9 cellular contexts compared by ENCODE assay signal in the genomic region with DNA sequence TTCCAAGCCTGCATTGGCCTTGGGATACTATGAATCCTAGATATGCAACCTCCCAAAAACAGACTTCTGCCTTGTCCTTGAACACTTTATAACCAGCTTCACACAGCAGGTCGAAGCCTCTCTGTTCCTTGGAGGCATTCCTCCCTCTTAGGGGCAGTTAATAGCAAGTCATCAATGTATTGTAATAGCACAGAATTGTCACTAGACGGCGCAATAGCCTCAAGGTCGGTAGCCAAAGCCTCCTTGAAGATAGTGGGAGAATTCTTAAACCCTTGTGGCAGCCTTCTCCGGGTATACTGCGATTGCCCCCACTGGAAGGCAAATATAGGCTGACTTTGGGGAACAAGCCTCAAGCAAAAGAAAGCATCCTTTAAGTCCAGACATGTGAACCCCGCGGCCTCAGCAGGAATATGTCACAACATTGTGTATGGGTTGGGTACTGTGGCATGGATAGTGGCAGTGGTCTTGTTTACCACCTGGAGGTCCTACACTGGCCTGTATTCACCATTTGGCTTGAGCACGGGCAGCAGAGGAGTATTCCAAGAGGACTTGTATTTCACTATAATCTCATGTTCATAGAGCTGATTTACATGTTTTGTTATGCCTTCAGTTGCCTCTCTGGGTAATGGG.
DNase-seq lines count a peak whose midpoint lies in the region; ATAC-seq and TF ChIP-seq lines count a peak whose summit lies in the region.
"Had no signal": no experiment of that assay in that cellular context is flagged by ENCODE, and none has a peak within 500 bp of the region (broad histone marks: within the 10 kb centered on the region; RNA-seq: fewer than 3 reads in every experiment).

No MANE protein-coding gene starts in this region.

- ATAC-seq in GM18867 (IDR thresholded peaks at IDR 0.05; ENCODE audit: unreplicated experiment) (no peak), GM18520 (IDR thresholded peaks at IDR 0.05; ENCODE audit: unreplicated experiment) (no peak)

- intact Hi-C loops in head of caudate nucleus (cut with DNase I): no loop called here

- TF ChIP-seq CTCF in LNCAP (IDR thresholded peaks at IDR 0.05): peak; percentile 81
- TF ChIP-seq CTCF in WERI-Rb-1 (IDR thresholded peaks at IDR 0.05; ENCODE audit: low read depth, low read length): peak; percentile 92

- no peaks in the 10 kb centered on the region for H3K27me3 ChIP-seq in WERI-Rb-1 (ENCODE audit: insufficient read depth, low read depth, severe bottlenecking)

- DNase-seq in NCI-H345 (lab: John Stamatoyannopoulos, UW) (peak; percentile 2), NCI-H345 treated with DMSO at 0.1 percent for 48 hours (lab: John Stamatoyannopoulos, UW; ENCODE audit: unreplicated experiment) (no peak), WERI-Rb-1 (peak; percentile 44), head of caudate nucleus (peak in 25 of 42 donors; percentile 2 to 76 (median 45)), putamen (ENCODE audit: low spot score) (peak; percentile 38)
- DNase-seq: activated naive CD8-positive, alpha-beta T cell treated with anti-CD3 and anti-CD28 coated beads, Interleukin-2, amount 10 ng/mL, durations not matched to agents 7 days and 5 days had no signal

- H3K9me3 ChIP-seq in WERI-Rb-1 (ENCODE audit: severe bottlenecking): peaks cover 2% of the 10 kb centered on the region

- no peaks in the 10 kb centered on the region for H3K36me3 ChIP-seq in WERI-Rb-1

- no peak overlapping the region for H3K27ac ChIP-seq in WERI-Rb-1

- H3K4me3 ChIP-seq in WERI-Rb-1 (ENCODE audit: low read depth, low read length): no peak overlapping the region
